In the genomic region with DNA sequence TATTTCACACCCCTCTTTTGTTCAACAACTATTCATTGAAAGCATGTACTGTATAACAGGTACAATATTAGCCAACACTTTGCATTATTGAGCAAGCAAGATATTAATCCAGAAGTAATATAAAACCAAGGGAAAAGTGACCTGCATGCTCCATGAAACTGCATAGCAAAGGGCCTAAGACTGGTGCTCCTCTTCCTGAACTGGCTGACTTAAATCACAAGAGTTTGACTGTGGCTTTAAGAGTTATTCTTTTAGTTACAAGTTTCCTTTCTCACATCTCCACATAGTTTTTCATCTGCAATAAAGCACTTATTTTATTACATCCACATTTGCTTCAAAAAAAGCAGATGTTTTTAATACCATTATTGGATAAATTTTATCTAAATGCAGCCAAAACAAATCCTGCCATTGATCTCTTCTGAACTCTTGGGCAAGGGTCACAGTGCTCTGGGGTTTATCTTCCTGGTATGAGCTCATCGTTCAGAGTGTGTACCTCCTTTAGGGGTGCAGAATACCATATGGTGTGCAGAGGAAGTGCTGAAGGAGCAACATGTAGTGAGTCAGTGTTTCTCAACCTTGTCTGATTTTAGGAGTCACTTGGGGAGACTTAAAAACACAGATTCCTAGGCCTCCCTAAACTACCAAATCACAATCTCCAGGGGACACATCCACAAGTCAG, we compare ENCODE assay signal across 21 cellular contexts.
DNase-seq lines count a peak whose midpoint lies in the region; ATAC-seq, FAIRE-seq and TF ChIP-seq lines count a peak whose summit lies in the region.
"Had no signal": no experiment of that assay in that cellular context is flagged by ENCODE, and none has a peak within 500 bp of the region (broad histone marks: within the 10 kb centered on the region; RNA-seq: fewer than 3 reads in every experiment).

No MANE protein-coding gene starts in this region.

- H3F3A ChIP-seq in PC-9 (ENCODE audit: insufficient read depth, low read depth) = no peaks in the 10 kb centered on the region

- no TSS peak for BruUV-seq in PC-9 (replicated peaks; lab: Mats Ljungman, UMichigan)

- H3K27me3 Mint-ChIP-seq in naive thymus-derived CD8-positive, alpha-beta T cell = no peaks in the 10 kb centered on the region

- H3K9me2 ChIP-seq in PC-9 (ENCODE audit: insufficient read depth) = no peaks in the 10 kb centered on the region

- no peak overlapping the region for H3K27ac Mint-ChIP-seq in naive thymus-derived CD8-positive, alpha-beta T cell
- H3K27ac Mint-ChIP-seq: activated CD8-positive, alpha-beta T cell treated with anti-CD3 and anti-CD28 coated beads, Interleukin-2, amount 10 ng/mL, durations not matched to agents 7 days and 5 days; activated naive CD4-positive, alpha-beta T cell treated with anti-CD3 and anti-CD28 coated beads, Interleukin-2, amount 50 U/mL, for 72 hours; activated T-cell treated with anti-CD3 and anti-CD28 coated beads, Interleukin-2, amount 50 U/mL, for 72 hours had no signal

- H3K4me3 Mint-ChIP-seq in naive thymus-derived CD8-positive, alpha-beta T cell = no peak overlapping the region
- H3K4me3 Mint-ChIP-seq: activated CD8-positive, alpha-beta T cell treated with anti-CD3 and anti-CD28 coated beads, Interleukin-2, amount 10 ng/mL, durations not matched to agents 7 days and 5 days; activated T-cell treated with anti-CD3 and anti-CD28 coated beads, Interleukin-2, amount 50 U/mL, for 72 hours had no signal

- no peak overlapping the region for H3K4me3 ChIP-seq in RWPE2 (ENCODE audit: severe bottlenecking)
- no peak overlapping the region for H3K4me3 ChIP-seq in fibroblast of lung (replicated peaks in 1 of 4; ENCODE audit: control extremely low read depth in 1 of 4, insufficient read depth in 1 of 4, low read depth in 3 of 4, low read length in 4 of 4)
- no peak overlapping the region for H3K4me3 ChIP-seq in small intestine (ENCODE audit: low read depth in 1 of 2, low read length in 2 of 2)
- H3K4me3 ChIP-seq in PC-9 = no peak overlapping the region
- H3K4me3 ChIP-seq: suprapubic skin, uterus had no signal

- H3K36me3 Mint-ChIP-seq in naive thymus-derived CD8-positive, alpha-beta T cell = no peaks in the 10 kb centered on the region
- H3K36me3 Mint-ChIP-seq: activated naive CD4-positive, alpha-beta T cell treated with anti-CD3 and anti-CD28 coated beads, Interleukin-2, amount 50 U/mL, for 72 hours had no signal

- DNase-seq in SIG-M5 treated with dmso at 0.1 percent for 504 hours (lab: John Stamatoyannopoulos, UW; ENCODE audit: unreplicated experiment) (peak; percentile 4), SIG-M5 (lab: John Stamatoyannopoulos, UW) (no peak), RWPE2 (ENCODE audit: low spot score) (no peak), fibroblast of lung (ENCODE audit: low read depth in 2 of 2) (peak; percentile 2 to 6), small intestine (peak; percentile 66), PC-9 (no peak)
- DNase-seq in naive thymus-derived CD8-positive, alpha-beta T cell = no peak
- DNase-seq: activated CD8-positive, alpha-beta T cell treated with anti-CD3 and anti-CD28 coated beads, Interleukin-2, amount 10 ng/mL, durations not matched to agents 7 days and 5 days; activated T-cell treated with anti-CD3 and anti-CD28 coated beads, Interleukin-2, amount 50 U/mL, for 72 hours; cortex of kidney; DMS153; KBM-7; left cardiac atrium; NCI-H1417; NCI-H526; stimulated activated CD4-positive, alpha-beta T cell treated with anti-CD3 and anti-CD28 coated beads, Interleukin-12 subunit alpha, Interleukin-12 subunit beta, amount 100 ng/mL, for 4 hours; uterus had no signal

- H3K9ac ChIP-seq in fibroblast of lung (ENCODE audit: insufficient read depth, low read length) = no peak overlapping the region

- H3K27ac ChIP-seq in RWPE2 (ENCODE audit: poor library complexity, severe bottlenecking) (no peak overlapping the region), fibroblast of lung (ENCODE audit: insufficient read depth, low read length) (no peak overlapping the region), small intestine (ENCODE audit: low read depth in 1 of 2, low read length in 1 of 2) (no peak overlapping the region), PC-9 (no peak overlapping the region)
- H3K27ac ChIP-seq: C4-2B, suprapubic skin, uterus had no signal

- no peak overlapping the region for H3K4me2 ChIP-seq in fibroblast of lung (ENCODE audit: extremely low read depth, insufficient read depth, low read length)
- H3K4me2 ChIP-seq in PC-9 = no peak overlapping the region

- H3K4me1 ChIP-seq in RWPE2 (ENCODE audit: insufficient read depth, poor library complexity, severe bottlenecking) = no peaks in the 10 kb centered on the region
- H3K4me1 ChIP-seq in fibroblast of lung (ENCODE audit: control insufficient read depth, extremely low read depth, insufficient read depth, low read length) = no peaks in the 10 kb centered on the region
- no peaks in the 10 kb centered on the region for H3K4me1 ChIP-seq in small intestine (ENCODE audit: control insufficient read depth in 2 of 2, insufficient read depth in 1 of 2, low read depth in 1 of 2, low read length in 1 of 2)
- H3K4me1 ChIP-seq in PC-9 (replicated peaks; ENCODE audit: insufficient read depth) = no peaks in the 10 kb centered on the region
- H3K4me1 ChIP-seq: suprapubic skin, uterus had no signal

- TF ChIP-seq CTCF in RWPE2 (IDR thresholded peaks at IDR 0.05; ENCODE audit: poor library complexity, severe bottlenecking) (no peak), fibroblast of lung (conservative IDR thresholded peaks at IDR 0.05 in 1 of 2, IDR thresholded peaks at IDR 0.05 in 1 of 2; ENCODE audit: low read depth in 1 of 2, low read length in 2 of 2) (no peak), PC-9 (conservative IDR thresholded peaks at IDR 0.05) (no peak)

- no peaks in the 10 kb centered on the region; the same call in none of the 2 replicates for H3K36me3 ChIP-seq in RWPE2 (ENCODE audit: low read depth)
- no peaks in the 10 kb centered on the region for H3K36me3 ChIP-seq in fibroblast of lung (ENCODE audit: control insufficient read depth, insufficient read depth, low read length)
- no peaks in the 10 kb centered on the region for H3K36me3 ChIP-seq in small intestine (ENCODE audit: control insufficient read depth in 2 of 2, insufficient read depth in 2 of 2, low read length in 2 of 2)
- H3K36me3 ChIP-seq in PC-9 (ENCODE audit: low read depth) = no peaks in the 10 kb centered on the region
- H3K36me3 ChIP-seq: suprapubic skin, uterus had no signal

- H3K9me3 Mint-ChIP-seq in naive thymus-derived CD8-positive, alpha-beta T cell = peaks cover 0 to 23% (median 3%) of the 10 kb centered on the region in 9 donors

- peaks cover 3% of the 10 kb centered on the region for H3K27me3 ChIP-seq in RWPE2 (ENCODE audit: insufficient read depth, poor library complexity, severe bottlenecking)
- no peaks in the 10 kb centered on the region for H3K27me3 ChIP-seq in fibroblast of lung (ENCODE audit: control insufficient read depth, insufficient read depth, low read length)
- no peaks in the 10 kb centered on the region for H3K27me3 ChIP-seq in small intestine (ENCODE audit: control insufficient read depth in 2 of 2, insufficient read depth in 2 of 2, low read length in 2 of 2)
- H3K27me3 ChIP-seq in PC-9 (ENCODE audit: insufficient read depth, low read depth) = no peaks in the 10 kb centered on the region
- H3K27me3 ChIP-seq: suprapubic skin, uterus had no signal

- POLR2A ChIA-PET in PC-9 (lab: Charles Lee; ENCODE audit: unreplicated experiment) = no interaction called here
- POLR2A ChIA-PET in naive thymus-derived CD8-positive, alpha-beta T cell (lab: Charles Lee) = no interaction called here

- FAIRE-seq in small intestine (lab: Jason Lieb, UNC) = no peak

- 0 to 8% (median 0%) methylated on average over 1 of the region's 1 CpG for WGBS in small intestine, 3 donors

- no peaks in the 10 kb centered on the region for H4K20me1 ChIP-seq in fibroblast of lung (ENCODE audit: control insufficient read depth, extremely low read depth, insufficient read depth, low read length)
- H4K20me1 ChIP-seq in PC-9 (ENCODE audit: insufficient read depth) = no peaks in the 10 kb centered on the region

- H3K79me2 ChIP-seq in fibroblast of lung (ENCODE audit: control insufficient read depth, insufficient read depth, low read length) = no peaks in the 10 kb centered on the region
- no peaks in the 10 kb centered on the region for H3K79me2 ChIP-seq in PC-9 (ENCODE audit: low read depth)

- no peak overlapping the region for H2AFZ ChIP-seq in fibroblast of lung (ENCODE audit: low read length)
- H2AFZ ChIP-seq in PC-9 = no peak overlapping the region

- H3K9me3 ChIP-seq in RWPE2 (ENCODE audit: severe bottlenecking) = peaks cover 3% of the 10 kb centered on the region
- H3K9me3 ChIP-seq in fibroblast of lung (ENCODE audit: control insufficient read depth, insufficient read depth, low read depth, low read length) = no peaks in the 10 kb centered on the region
- H3K9me3 ChIP-seq in small intestine (ENCODE audit: control insufficient read depth, low read depth) = no peaks in the 10 kb centered on the region
- no peaks in the 10 kb centered on the region for H3K9me3 ChIP-seq in PC-9 (ENCODE audit: insufficient read depth, low read depth)
- H3K9me3 ChIP-seq: suprapubic skin, uterus had no signal

- CTCF ChIA-PET in PC-9 (lab: Charles Lee) = no interaction called here

- ATAC-seq in RWPE2 (ENCODE audit: low read depth) (peak; percentile 35; the same call in 1 of the 3 replicates), HG02610 (IDR thresholded peaks at IDR 0.05; ENCODE audit: unreplicated experiment) (no peak)
- ATAC-seq in naive thymus-derived CD8-positive, alpha-beta T cell = no peak
- ATAC-seq: activated CD8-positive, alpha-beta T cell treated with anti-CD3 and anti-CD28 coated beads, Interleukin-2, amount 10 ng/mL, durations not matched to agents 7 days and 5 days; activated naive CD4-positive, alpha-beta T cell treated with anti-CD3 and anti-CD28 coated beads, Interleukin-2, amount 50 U/mL, for 72 hours; activated T-cell treated with anti-CD3 and anti-CD28 coated beads, Interleukin-2, amount 50 U/mL, for 72 hours; left cardiac atrium had no signal

- intact Hi-C loops in PC-9 (cut with micrococcal nuclease; ENCODE audit: unreplicated experiment) = no loop called here

- H3K4me1 Mint-ChIP-seq in naive thymus-derived CD8-positive, alpha-beta T cell = no peaks in the 10 kb centered on the region

Comparison
In these comparisons a context has a peak if more than half of its experiments do, and no peak if none do; other contexts are left out.
1. DNase-seq: peak in SIG-M5 treated with dmso at 0.1 percent for 504 hours (single experiment), fibroblast of lung (2 of 2) and small intestine (single experiment); none in SIG-M5 (single experiment), RWPE2 (single experiment), PC-9 (0 of 2) and naive thymus-derived CD8-positive, alpha-beta T cell (0 of 10).